Comparison of ENCODE assay signal across 33 cellular contexts in genomic region chr3:95752199-95752598, GRCh38.
DNase-seq lines count a peak whose midpoint lies in the region; ATAC-seq, FAIRE-seq and TF ChIP-seq lines count a peak whose summit lies in the region.
"Had no signal": no experiment of that assay in that cellular context is flagged by ENCODE, and none has a peak within 500 bp of the region (broad histone marks: within the 10 kb centered on the region; RNA-seq: fewer than 3 reads in every experiment).

No MANE protein-coding gene starts in this region.

- H2AFZ ChIP-seq in PC-3 (ENCODE audit: low read length) (no peak overlapping the region), keratinocyte (ENCODE audit: control insufficient read depth, low read length) (no peak overlapping the region)
- H2AFZ ChIP-seq: GM23248 had no signal

- H3K9ac ChIP-seq in PC-3 (ENCODE audit: low read length), result no peak overlapping the region
- no peak overlapping the region for H3K9ac ChIP-seq in keratinocyte (ENCODE audit: control insufficient read depth, extremely low read depth, insufficient read depth, low read length)
- H3K9ac ChIP-seq: GM23248, SK-N-SH had no signal

- H3K9me1 ChIP-seq in keratinocyte (ENCODE audit: control insufficient read depth, extremely low read depth, insufficient read depth, low read length), result no peaks in the 10 kb centered on the region

- H3K9me3 ChIP-seq in PC-3 (ENCODE audit: low read length) (no peaks in the 10 kb centered on the region), keratinocyte (ENCODE audit: control insufficient read depth, low read depth, low read length) (no peaks in the 10 kb centered on the region)
- H3K9me3 ChIP-seq: ascending aorta, esophagus squamous epithelium, left lung, right lobe of liver, SK-N-SH, suprapubic skin, upper lobe of right lung had no signal

- H3F3A ChIP-seq in PC-3 (ENCODE audit: low read length, unreplicated experiment), result no peaks in the 10 kb centered on the region

- no peaks in the 10 kb centered on the region for H3K4me1 ChIP-seq in PC-3 (ENCODE audit: insufficient read depth, low read length)
- H3K4me1 ChIP-seq in keratinocyte (ENCODE audit: control insufficient read depth, extremely low read depth, insufficient read depth, low read length), result no peaks in the 10 kb centered on the region
- H3K4me1 ChIP-seq: ascending aorta, esophagus squamous epithelium, left lung, right lobe of liver, suprapubic skin, upper lobe of right lung had no signal

- H3K4me3 Mint-ChIP-seq in progenitor cell of endocrine pancreas (ENCODE audit: low read depth), result no peak overlapping the region
- H3K4me3 Mint-ChIP-seq: activated CD4-positive, alpha-beta T cell treated with anti-CD3 and anti-CD28 coated beads, Interleukin-2, amount 10 ng/mL, durations not matched to agents 7 days and 5 days; activated naive CD8-positive, alpha-beta T cell treated with anti-CD3 and anti-CD28 coated beads, Interleukin-2, amount 10 ng/mL, durations not matched to agents 7 days and 5 days; activated T-cell treated with anti-CD3 and anti-CD28 coated beads, Interleukin-2, amount 50 U/mL, for 24 hours; CD8-positive, alpha-beta T cell; effector memory CD8-positive, alpha-beta T cell; stimulated activated effector memory CD8-positive, alpha-beta T cell treated with anti-CD3 and anti-CD28 coated beads, Interleukin-12 subunit alpha, Interleukin-12 subunit beta, amount 100 ng/mL, for 72 hours; T-helper 17 cell had no signal

- no peaks in the 10 kb centered on the region for H4K20me1 ChIP-seq in PC-3 (ENCODE audit: low read length)
- H4K20me1 ChIP-seq in keratinocyte (ENCODE audit: control insufficient read depth, extremely low read depth, insufficient read depth, low read length), result no peaks in the 10 kb centered on the region

- H3K9me2 ChIP-seq in PC-3 (replicated peaks; ENCODE audit: low read length), result no peaks in the 10 kb centered on the region
- H3K9me2 ChIP-seq: SK-N-SH had no signal

- FAIRE-seq in keratinocyte (lab: Jason Lieb, UNC), result no peak

- dilution Hi-C loops in keratinocyte (cut with MboI; ENCODE audit: extremely low pct_ligation_motif_present, low sequenced_read_pairs), result no loop called here

- H3K27me3 Mint-ChIP-seq in progenitor cell of endocrine pancreas, result no peaks in the 10 kb centered on the region
- H3K27me3 Mint-ChIP-seq: activated CD4-positive, alpha-beta T cell treated with anti-CD3 and anti-CD28 coated beads, Interleukin-2, amount 10 ng/mL, durations not matched to agents 7 days and 5 days; activated naive CD8-positive, alpha-beta T cell treated with anti-CD3 and anti-CD28 coated beads, Interleukin-2, amount 10 ng/mL, durations not matched to agents 7 days and 5 days; activated T-cell treated with anti-CD3 and anti-CD28 coated beads, Interleukin-2, amount 50 U/mL, for 24 hours; effector memory CD8-positive, alpha-beta T cell; T-helper 17 cell had no signal

- TF ChIP-seq CTCF in 22Rv1 (IDR thresholded peaks at IDR 0.05) (peak; percentile 16; the same call in 1 of the 2 replicates), PC-3 (conservative IDR thresholded peaks at IDR 0.05; ENCODE audit: low read depth, low read length) (peak; percentile 32; the same call in 1 of the 2 replicates), keratinocyte (optimal IDR thresholded peaks at IDR 0.05 in 1 of 3, IDR thresholded peaks at IDR 0.05 in 1 of 3, conservative IDR thresholded peaks at IDR 0.05 in 1 of 3; ENCODE audit: extremely low read depth in 1 of 3, insufficient read depth in 2 of 3, low read length in 3 of 3) (peak in 2 of 3 experiments; percentile 9 to 17), progenitor cell of endocrine pancreas (IDR thresholded peaks at IDR 0.05; ENCODE audit: unreplicated experiment) (no peak)

- peaks cover 12% of the 10 kb centered on the region for H3K4me1 Mint-ChIP-seq in progenitor cell of endocrine pancreas (ENCODE audit: low read depth)
- H3K4me1 Mint-ChIP-seq: activated CD4-positive, alpha-beta T cell treated with anti-CD3 and anti-CD28 coated beads, Interleukin-2, amount 10 ng/mL, durations not matched to agents 7 days and 5 days; activated naive CD8-positive, alpha-beta T cell treated with anti-CD3 and anti-CD28 coated beads, Interleukin-2, amount 10 ng/mL, durations not matched to agents 7 days and 5 days; stimulated activated effector memory CD8-positive, alpha-beta T cell treated with anti-CD3 and anti-CD28 coated beads, Interleukin-12 subunit alpha, Interleukin-12 subunit beta, amount 100 ng/mL, for 72 hours; T-helper 17 cell had no signal

- POLR2A ChIA-PET in PC-3 (lab: Charles Lee; ENCODE audit: unreplicated experiment), result no interaction called here

- no peak overlapping the region for H3K4me2 ChIP-seq in PC-3 (ENCODE audit: low read length)
- H3K4me2 ChIP-seq in keratinocyte (ENCODE audit: control insufficient read depth, extremely low read depth, insufficient read depth, low read depth, low read length), result no peak overlapping the region
- H3K4me2 ChIP-seq: SK-N-SH had no signal

- H3K36me3 ChIP-seq in PC-3 (ENCODE audit: low read depth, low read length), result no peaks in the 10 kb centered on the region
- no peaks in the 10 kb centered on the region for H3K36me3 ChIP-seq in keratinocyte (ENCODE audit: control insufficient read depth in 2 of 2, extremely low read depth in 1 of 2, insufficient read depth in 2 of 2, low read length in 2 of 2)
- H3K36me3 ChIP-seq: ascending aorta, cardiac muscle cell, esophagus squamous epithelium, left lung, right lobe of liver, suprapubic skin, upper lobe of right lung had no signal

- H3K27me3 ChIP-seq in PC-3 (ENCODE audit: low read length) (no peaks in the 10 kb centered on the region), keratinocyte (ENCODE audit: control insufficient read depth, extremely low read depth, insufficient read depth, low read length) (no peaks in the 10 kb centered on the region)
- H3K27me3 ChIP-seq: ascending aorta, cardiac muscle cell, esophagus squamous epithelium, left lung, right lobe of liver, suprapubic skin, upper lobe of right lung had no signal

- intact Hi-C loops in PC-3 (cut with micrococcal nuclease) (no loop called here), Right ventricle myocardium inferior (cut with DNase I) (no loop called here)

- peaks cover 8% of the 10 kb centered on the region for H3K9me3 Mint-ChIP-seq in progenitor cell of endocrine pancreas (ENCODE audit: low read depth)
- H3K9me3 Mint-ChIP-seq: activated CD4-positive, alpha-beta T cell treated with anti-CD3 and anti-CD28 coated beads, Interleukin-2, amount 10 ng/mL, durations not matched to agents 7 days and 5 days; activated naive CD8-positive, alpha-beta T cell treated with anti-CD3 and anti-CD28 coated beads, Interleukin-2, amount 10 ng/mL, durations not matched to agents 7 days and 5 days; effector memory CD8-positive, alpha-beta T cell had no signal

- H3K27ac ChIP-seq in 22Rv1 (no peak overlapping the region), PC-3 (ENCODE audit: low read length) (no peak overlapping the region), keratinocyte (ENCODE audit: control insufficient read depth, insufficient read depth, low read length) (no peak overlapping the region)
- H3K27ac ChIP-seq: ascending aorta, cardiac muscle cell, coronary artery, esophagus squamous epithelium, GM23248, left lung, right lobe of liver, RWPE1, suprapubic skin, upper lobe of right lung had no signal

- no TSS peak for BruUV-seq in PC-3 (replicated peaks; lab: Mats Ljungman, UMichigan)

- H3K79me2 ChIP-seq in PC-3 (ENCODE audit: low read length) (no peaks in the 10 kb centered on the region), keratinocyte (ENCODE audit: control insufficient read depth, insufficient read depth, low read length) (no peaks in the 10 kb centered on the region)

- H3K4me3 ChIP-seq in PC-3 (ENCODE audit: low read length), result no peak overlapping the region
- H3K4me3 ChIP-seq in keratinocyte (ENCODE audit: control insufficient read depth in 2 of 3, extremely low read depth in 1 of 3, insufficient read depth in 2 of 3, low read depth in 1 of 3, low read length in 3 of 3), result no peak overlapping the region
- H3K4me3 ChIP-seq: ascending aorta, cardiac muscle cell, coronary artery, esophagus squamous epithelium, GM23248, left lung, right lobe of liver, suprapubic skin, upper lobe of right lung had no signal

- CTCF ChIA-PET in PC-3 (lab: Charles Lee), result no interaction called here

- H3K27ac Mint-ChIP-seq in progenitor cell of endocrine pancreas, result no peak overlapping the region
- H3K27ac Mint-ChIP-seq: activated CD4-positive, alpha-beta T cell treated with anti-CD3 and anti-CD28 coated beads, Interleukin-2, amount 10 ng/mL, durations not matched to agents 7 days and 5 days; activated naive CD8-positive, alpha-beta T cell treated with anti-CD3 and anti-CD28 coated beads, Interleukin-2, amount 10 ng/mL, durations not matched to agents 7 days and 5 days; activated T-cell treated with anti-CD3 and anti-CD28 coated beads, Interleukin-2, amount 50 U/mL, for 24 hours; CD8-positive, alpha-beta T cell; effector memory CD8-positive, alpha-beta T cell; stimulated activated effector memory CD8-positive, alpha-beta T cell treated with anti-CD3 and anti-CD28 coated beads, Interleukin-12 subunit alpha, Interleukin-12 subunit beta, amount 100 ng/mL, for 72 hours; T-helper 17 cell had no signal

- ATAC-seq in GM18511 (IDR thresholded peaks at IDR 0.05; ENCODE audit: unreplicated experiment), result peak; percentile 72
- peak; percentile 50 for ATAC-seq in PC-3
- ATAC-seq in Right ventricle myocardium inferior, result no peak
- no peak for ATAC-seq in SK-N-SH treated with all-trans-retinoic acid at 6 μM for 48 hours
- ATAC-seq: CD8-positive, alpha-beta T cell; effector memory CD8-positive, alpha-beta T cell; left lung; stimulated activated effector memory CD8-positive, alpha-beta T cell treated with anti-CD3 and anti-CD28 coated beads, Interleukin-12 subunit alpha, Interleukin-12 subunit beta, amount 100 ng/mL, for 72 hours; T-helper 17 cell; upper lobe of right lung had no signal

- DNase-seq in PC-3 (peak; percentile 11), keratinocyte (ENCODE audit: low read depth, low spot score) (no peak), Right ventricle myocardium inferior (ENCODE audit: missing footprints) (no peak), progenitor cell of endocrine pancreas (ENCODE audit: low spot score, unreplicated experiment) (no peak), ureter (ENCODE audit: low spot score) (no peak)
- DNase-seq: activated CD4-positive, alpha-beta T cell treated with anti-CD3 and anti-CD28 coated beads, Interleukin-2, amount 10 ng/mL, durations not matched to agents 7 days and 5 days; activated gamma-delta T cell; activated naive CD8-positive, alpha-beta T cell treated with anti-CD3 and anti-CD28 coated beads, Interleukin-2, amount 10 ng/mL, durations not matched to agents 7 days and 5 days; activated T-cell treated with anti-CD3 and anti-CD28 coated beads, Interleukin-2, amount 50 U/mL, for 24 hours; CD8-positive, alpha-beta T cell; DMS79; effector memory CD8-positive, alpha-beta T cell; esophagus squamous epithelium; foreskin melanocyte; GF-D8; GM23248; left lung; NCI-H1105; NCI-H1930; right lobe of liver; SK-N-SH; stimulated activated CD4-positive, alpha-beta T cell treated with anti-CD3 and anti-CD28 coated beads, Interleukin-4, amount 100 ng/mL, for 24 hours; T-helper 17 cell; upper lobe of right lung had no signal

- H3K36me3 Mint-ChIP-seq in progenitor cell of endocrine pancreas (ENCODE audit: insufficient read depth), result no peaks in the 10 kb centered on the region
- H3K36me3 Mint-ChIP-seq: activated naive CD8-positive, alpha-beta T cell treated with anti-CD3 and anti-CD28 coated beads, Interleukin-2, amount 10 ng/mL, durations not matched to agents 7 days and 5 days; CD8-positive, alpha-beta T cell; stimulated activated effector memory CD8-positive, alpha-beta T cell treated with anti-CD3 and anti-CD28 coated beads, Interleukin-12 subunit alpha, Interleukin-12 subunit beta, amount 100 ng/mL, for 72 hours had no signal

Comparison
In these comparisons a context has a peak if more than half of its experiments do, and no peak if none do; other contexts are left out.
1. ATAC-seq: peak in GM18511 (single experiment) and PC-3 (single experiment); none in Right ventricle myocardium inferior (single experiment) and SK-N-SH treated with all-trans-retinoic acid at 6 μM for 48 hours (single experiment).